1 cellular context compared by ENCODE assay signal in the genomic region with DNA sequence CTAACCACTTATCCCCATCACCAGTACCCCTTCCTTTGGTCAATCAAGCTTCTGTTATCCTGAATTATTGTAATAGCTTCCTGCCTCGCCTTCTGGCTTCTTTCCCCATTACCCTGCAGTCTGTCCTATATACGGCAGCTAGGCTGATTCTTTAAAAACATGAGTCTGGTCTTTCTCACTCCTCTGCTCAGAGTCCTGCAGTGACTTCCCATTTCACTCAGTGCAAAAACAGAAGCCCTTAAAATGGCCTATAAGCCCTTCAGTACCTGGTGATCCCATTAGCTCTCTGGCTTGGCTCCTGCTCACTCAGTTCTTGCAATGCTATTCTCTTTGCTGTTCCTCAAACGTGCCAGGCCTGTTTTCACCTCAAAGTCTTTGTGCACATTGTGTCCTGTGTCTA.
TF ChIP-seq lines count a peak whose summit lies in the region.

No MANE protein-coding gene starts in this region.

TF ChIP-seq in GM23338, 12 proteins besides CTCF, POLR2A, EP300 and RAD21:
- TF ChIP-seq ZNF462 (CRISPR knock-in tag; IDR thresholded peaks at IDR 0.05) = no peak
- no peak for TF ChIP-seq EZH2phosphoT487 (IDR thresholded peaks at IDR 0.05; ENCODE audit: unreplicated experiment)
- no peak for TF ChIP-seq ZNF331 (CRISPR knock-in tag; IDR thresholded peaks at IDR 0.05; ENCODE audit: low read depth)
- TF ChIP-seq, protein P1, sequence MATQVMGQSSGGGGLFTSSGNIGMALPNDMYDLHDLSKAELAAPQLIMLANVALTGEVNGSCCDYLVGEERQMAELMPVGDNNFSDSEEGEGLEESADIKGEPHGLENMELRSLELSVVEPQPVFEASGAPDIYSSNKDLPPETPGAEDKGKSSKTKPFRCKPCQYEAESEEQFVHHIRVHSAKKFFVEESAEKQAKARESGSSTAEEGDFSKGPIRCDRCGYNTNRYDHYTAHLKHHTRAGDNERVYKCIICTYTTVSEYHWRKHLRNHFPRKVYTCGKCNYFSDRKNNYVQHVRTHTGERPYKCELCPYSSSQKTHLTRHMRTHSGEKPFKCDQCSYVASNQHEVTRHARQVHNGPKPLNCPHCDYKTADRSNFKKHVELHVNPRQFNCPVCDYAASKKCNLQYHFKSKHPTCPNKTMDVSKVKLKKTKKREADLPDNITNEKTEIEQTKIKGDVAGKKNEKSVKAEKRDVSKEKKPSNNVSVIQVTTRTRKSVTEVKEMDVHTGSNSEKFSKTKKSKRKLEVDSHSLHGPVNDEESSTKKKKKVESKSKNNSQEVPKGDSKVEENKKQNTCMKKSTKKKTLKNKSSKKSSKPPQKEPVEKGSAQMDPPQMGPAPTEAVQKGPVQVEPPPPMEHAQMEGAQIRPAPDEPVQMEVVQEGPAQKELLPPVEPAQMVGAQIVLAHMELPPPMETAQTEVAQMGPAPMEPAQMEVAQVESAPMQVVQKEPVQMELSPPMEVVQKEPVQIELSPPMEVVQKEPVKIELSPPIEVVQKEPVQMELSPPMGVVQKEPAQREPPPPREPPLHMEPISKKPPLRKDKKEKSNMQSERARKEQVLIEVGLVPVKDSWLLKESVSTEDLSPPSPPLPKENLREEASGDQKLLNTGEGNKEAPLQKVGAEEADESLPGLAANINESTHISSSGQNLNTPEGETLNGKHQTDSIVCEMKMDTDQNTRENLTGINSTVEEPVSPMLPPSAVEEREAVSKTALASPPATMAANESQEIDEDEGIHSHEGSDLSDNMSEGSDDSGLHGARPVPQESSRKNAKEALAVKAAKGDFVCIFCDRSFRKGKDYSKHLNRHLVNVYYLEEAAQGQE (IDR thresholded peaks at IDR 0.05; ENCODE audit: unreplicated experiment) = no peak
- TF ChIP-seq ZNF114 (CRISPR knock-in tag; IDR thresholded peaks at IDR 0.05) = no peak
- no peak for TF ChIP-seq EZH2 (IDR thresholded peaks at IDR 0.05; ENCODE audit: low read depth, unreplicated experiment)
- TF ChIP-seq POLR2AphosphoS5 (IDR thresholded peaks at IDR 0.05; ENCODE audit: low read depth) = no peak
- TF ChIP-seq NANOG (IDR thresholded peaks at IDR 0.05; ENCODE audit: borderline replicate concordance) = no peak
- no peak for TF ChIP-seq JUNB (IDR thresholded peaks at IDR 0.05; ENCODE audit: unreplicated experiment)
- TF ChIP-seq, protein P2, sequence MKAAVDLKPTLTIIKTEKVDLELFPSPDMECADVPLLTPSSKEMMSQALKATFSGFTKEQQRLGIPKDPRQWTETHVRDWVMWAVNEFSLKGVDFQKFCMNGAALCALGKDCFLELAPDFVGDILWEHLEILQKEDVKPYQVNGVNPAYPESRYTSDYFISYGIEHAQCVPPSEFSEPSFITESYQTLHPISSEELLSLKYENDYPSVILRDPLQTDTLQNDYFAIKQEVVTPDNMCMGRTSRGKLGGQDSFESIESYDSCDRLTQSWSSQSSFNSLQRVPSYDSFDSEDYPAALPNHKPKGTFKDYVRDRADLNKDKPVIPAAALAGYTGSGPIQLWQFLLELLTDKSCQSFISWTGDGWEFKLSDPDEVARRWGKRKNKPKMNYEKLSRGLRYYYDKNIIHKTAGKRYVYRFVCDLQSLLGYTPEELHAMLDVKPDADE (IDR thresholded peaks at IDR 0.05) = no peak
- TF ChIP-seq CREB1 (CRISPR knock-in tag; IDR thresholded peaks at IDR 0.05; ENCODE audit: low read depth) = no peak
- no peak for TF ChIP-seq STAT1 (IDR thresholded peaks at IDR 0.05; ENCODE audit: unreplicated experiment)
